Comparison of ENCODE assay signal across 18 cellular contexts in genomic region chr1:58979085-58979484, GRCh38.
DNase-seq lines count a peak whose midpoint lies in the region; ATAC-seq, FAIRE-seq and TF ChIP-seq lines count a peak whose summit lies in the region.
"Had no signal": no experiment of that assay in that cellular context is flagged by ENCODE, and none has a peak within 500 bp of the region (broad histone marks: within the 10 kb centered on the region; RNA-seq: fewer than 3 reads in every experiment).

No MANE protein-coding gene starts in this region.

- TF ChIP-seq POLR2A in K562 (conservative IDR thresholded peaks at IDR 0.05) = no peak

- H3K4me3 ChIP-seq in AG10803 (ENCODE audit: low read length) (no peak overlapping the region), K562 (no peak overlapping the region)

- H3K27ac ChIP-seq in K562 (ENCODE audit: extremely low read depth, low read depth, low read length) = no peak overlapping the region

- no peak overlapping the region for H3K9ac ChIP-seq in K562 (ENCODE audit: insufficient read depth in 1 of 2, low read depth in 2 of 2, low read length in 2 of 2)

- no peaks in the 10 kb centered on the region for H3K36me3 ChIP-seq in K562 (ENCODE audit: control insufficient read depth, insufficient read depth, low read length)

- H3K27me3 ChIP-seq in K562 (ENCODE audit: control insufficient read depth in 2 of 2, insufficient read depth in 2 of 2, low read length in 2 of 2) = no peaks in the 10 kb centered on the region

- WGBS in K562 (ENCODE audit: insufficient coverage, low coverage, missing lambda C conversion rate) = 40% methylated on average over 3 of the region's 3 CpGs

- in situ Hi-C loops in K562 (cut with MboI) = no loop called here

- intact Hi-C loops in K562 (cut with micrococcal nuclease) = loop anchor here (5.0 kb wide), 1 partner anchor 82 kb away; no protein-coding TSS in a partner anchor

- TF ChIP-seq EP300 in K562 (IDR thresholded peaks at IDR 0.05; ENCODE audit: low read length) = no peak

- H3K4me1 ChIP-seq in K562 (replicated peaks in 1 of 2; ENCODE audit: control insufficient read depth in 2 of 2, insufficient read depth in 2 of 2, low read length in 2 of 2) = peaks cover 4 to 28% of the 10 kb centered on the region in 2 experiments

- no peaks in the 10 kb centered on the region for H3K9me3 ChIP-seq in K562 (replicated peaks; ENCODE audit: control insufficient read depth, insufficient read depth, low read depth, low read length)

- no peak for ATAC-seq in K562
- no peak for ATAC-seq in GM21367 (IDR thresholded peaks at IDR 0.05; ENCODE audit: unreplicated experiment)
- no peak for ATAC-seq in left lobe of liver
- no peak for ATAC-seq in omental fat pad (ENCODE audit: low FRiP score)
- ATAC-seq: right cardiac atrium had no signal

- H3K79me2 ChIP-seq in K562 (ENCODE audit: control insufficient read depth, insufficient read depth, low read length) = no peaks in the 10 kb centered on the region

- CTCF ChIA-PET in K562 (lab: Yijun Ruan, JAX; ENCODE audit: low intra/inter-chr PET ratio) = no interaction called here

- H2AFZ ChIP-seq in K562 (ENCODE audit: low read depth, low read length) = no peak overlapping the region

- H3K9me1 ChIP-seq in K562 (ENCODE audit: control insufficient read depth, insufficient read depth, low read length) = no peaks in the 10 kb centered on the region

- no TSS peak for BruUV-seq in K562 (replicated peaks; lab: Mats Ljungman, UMichigan)

- DNase-seq in AG10803 (ENCODE audit: low read depth) (peak; percentile 39), GDM1 (lab: John Stamatoyannopoulos, UW) (peak; percentile 29), NOMO-1 treated with DMSO at 0.1 percent for 48 hours (lab: John Stamatoyannopoulos, UW; ENCODE audit: unreplicated experiment) (peak; percentile 55), K562 (ENCODE audit: extremely low read depth in 1 of 4, low spot score in 3 of 4) (no peak), activated gamma-delta T cell (lab: John Stamatoyannopoulos, UW) (no peak), left lobe of liver (ENCODE audit: low spot score) (no peak), omental fat pad (ENCODE audit: low spot score) (no peak)
- DNase-seq: activated CD4-positive, alpha-beta T cell treated with anti-CD3 and anti-CD28 coated beads, Interleukin-2, amount 50 U/mL, for 48 hours; amygdala; mammary epithelial cell; NCI-H1930; NCI-H526; right cardiac atrium; T1000 had no signal

- TF ChIP-seq CTCF in AG10803 (conservative IDR thresholded peaks at IDR 0.05; ENCODE audit: low read length) (no peak), K562 (IDR thresholded peaks at IDR 0.05 in 2 of 3, conservative IDR thresholded peaks at IDR 0.05 in 1 of 3; ENCODE audit: insufficient read depth in 2 of 3, low read depth in 1 of 3, low read length in 3 of 3) (no peak), omental fat pad (IDR thresholded peaks at IDR 0.05) (no peak)

- FAIRE-seq in K562 (lab: Jason Lieb, UNC) = no peak
- FAIRE-seq: endometrium, frontal cortex, GM18507 had no signal

- no peak for TF ChIP-seq RAD21 in K562 (CRISPR knock-in tag; conservative IDR thresholded peaks at IDR 0.05 in 1 of 2, IDR thresholded peaks at IDR 0.05 in 1 of 2)

- no peak overlapping the region for H3K4me2 ChIP-seq in K562 (ENCODE audit: insufficient read depth, low read length)

- no peaks in the 10 kb centered on the region for H4K20me1 ChIP-seq in K562 (replicated peaks; ENCODE audit: control insufficient read depth, insufficient read depth, low read length)

- POLR2A ChIA-PET in K562 (lab: Yijun Ruan, JAX) = no interaction called here

TF ChIP-seq in K562, 482 proteins besides CTCF, POLR2A, EP300 and RAD21:
- TF ChIP-seq HNRNPLL (IDR thresholded peaks at IDR 0.05; ENCODE audit: low read depth, low read length, poor library complexity, severe bottlenecking) (no peak), SPI1 (IDR thresholded peaks at IDR 0.05; ENCODE audit: borderline replicate concordance, low read depth, low read length) (peak; percentile 68), TCF3 (CRISPR knock-in tag; IDR thresholded peaks at IDR 0.05) (no peak), KLF6 (CRISPR knock-in tag; IDR thresholded peaks at IDR 0.05; ENCODE audit: borderline replicate concordance) (no peak), ZNF766 (CRISPR knock-in tag; conservative IDR thresholded peaks at IDR 0.05) (no peak), C11orf30 (IDR thresholded peaks at IDR 0.05; ENCODE audit: low read depth) (peak; percentile 14; the same call in 1 of the 2 replicates), GABPB1 (CRISPR knock-in tag; IDR thresholded peaks at IDR 0.05) (no peak)
TF ChIP-seq in K562: peak in this region for 2.

Comparison
In these comparisons a context has a peak if more than half of its experiments do, and no peak if none do; other contexts are left out.
1. DNase-seq: peak in AG10803 (single experiment), GDM1 (single experiment) and NOMO-1 treated with DMSO at 0.1 percent for 48 hours (single experiment); none in K562 (0 of 4), activated gamma-delta T cell (single experiment), left lobe of liver (single experiment) and omental fat pad (single experiment).